ENCODE assay signal across 1 cellular context in the genomic region with DNA sequence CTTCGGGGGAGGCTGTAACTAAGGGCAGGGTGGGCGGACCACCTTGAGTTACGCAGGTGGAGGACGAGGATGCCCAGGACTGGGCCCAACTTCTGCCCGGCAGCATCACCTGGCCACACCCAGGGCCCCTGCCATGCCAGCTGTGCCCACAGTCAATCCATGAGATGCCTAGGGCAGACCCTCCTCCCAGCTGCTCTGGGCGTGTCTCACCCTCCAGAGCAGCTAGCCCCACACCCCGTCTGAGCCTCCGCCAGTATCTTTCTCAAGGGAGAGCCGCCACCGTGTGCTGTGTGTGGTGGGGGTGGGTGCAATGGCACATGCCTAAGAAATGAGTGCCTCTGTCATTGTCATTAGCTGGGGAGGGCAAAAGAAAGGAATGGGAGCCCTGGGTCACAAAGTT.
TF ChIP-seq lines count a peak whose summit lies in the region.

No MANE protein-coding gene starts in this region.

TF ChIP-seq in SK-N-SH treated with all-trans-retinoic acid at 6 μM for 48 hours, 23 proteins besides CTCF, POLR2A, EP300 and RAD21 (continued from another document):
- TF ChIP-seq, protein P1, sequence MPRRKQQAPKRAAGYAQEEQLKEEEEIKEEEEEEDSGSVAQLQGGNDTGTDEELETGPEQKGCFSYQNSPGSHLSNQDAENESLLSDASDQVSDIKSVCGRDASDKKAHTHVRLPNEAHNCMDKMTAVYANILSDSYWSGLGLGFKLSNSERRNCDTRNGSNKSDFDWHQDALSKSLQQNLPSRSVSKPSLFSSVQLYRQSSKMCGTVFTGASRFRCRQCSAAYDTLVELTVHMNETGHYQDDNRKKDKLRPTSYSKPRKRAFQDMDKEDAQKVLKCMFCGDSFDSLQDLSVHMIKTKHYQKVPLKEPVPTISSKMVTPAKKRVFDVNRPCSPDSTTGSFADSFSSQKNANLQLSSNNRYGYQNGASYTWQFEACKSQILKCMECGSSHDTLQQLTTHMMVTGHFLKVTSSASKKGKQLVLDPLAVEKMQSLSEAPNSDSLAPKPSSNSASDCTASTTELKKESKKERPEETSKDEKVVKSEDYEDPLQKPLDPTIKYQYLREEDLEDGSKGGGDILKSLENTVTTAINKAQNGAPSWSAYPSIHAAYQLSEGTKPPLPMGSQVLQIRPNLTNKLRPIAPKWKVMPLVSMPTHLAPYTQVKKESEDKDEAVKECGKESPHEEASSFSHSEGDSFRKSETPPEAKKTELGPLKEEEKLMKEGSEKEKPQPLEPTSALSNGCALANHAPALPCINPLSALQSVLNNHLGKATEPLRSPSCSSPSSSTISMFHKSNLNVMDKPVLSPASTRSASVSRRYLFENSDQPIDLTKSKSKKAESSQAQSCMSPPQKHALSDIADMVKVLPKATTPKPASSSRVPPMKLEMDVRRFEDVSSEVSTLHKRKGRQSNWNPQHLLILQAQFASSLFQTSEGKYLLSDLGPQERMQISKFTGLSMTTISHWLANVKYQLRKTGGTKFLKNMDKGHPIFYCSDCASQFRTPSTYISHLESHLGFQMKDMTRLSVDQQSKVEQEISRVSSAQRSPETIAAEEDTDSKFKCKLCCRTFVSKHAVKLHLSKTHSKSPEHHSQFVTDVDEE (CRISPR knock-in tag; IDR thresholded peaks at IDR 0.05) = no peak
- no peak for TF ChIP-seq ZNF565 (CRISPR knock-in tag; conservative IDR thresholded peaks at IDR 0.05; ENCODE audit: low read depth)
